Comparison of ENCODE assay signal across 1 cellular context in genomic region chr2:111972955-111973565, GRCh38.
TF ChIP-seq lines count a peak whose summit lies in the region.

No MANE protein-coding gene starts in this region.

TF ChIP-seq in IMR-90, 13 proteins besides CTCF, POLR2A, EP300 and RAD21 (continued from another document):
- TF ChIP-seq SMC3 (IDR thresholded peaks at IDR 0.05; ENCODE audit: low read depth, low read length) (no peak), FOS (IDR thresholded peaks at IDR 0.05; ENCODE audit: low read depth, low read length) (no peak), ELK1 (IDR thresholded peaks at IDR 0.05; ENCODE audit: borderline replicate concordance, low read depth, low read length) (no peak), MAZ (IDR thresholded peaks at IDR 0.05; ENCODE audit: borderline replicate concordance, low read depth, low read length) (no peak), NFE2L2 (IDR thresholded peaks at IDR 0.05; ENCODE audit: low read depth, low read length) (no peak), MXI1 (IDR thresholded peaks at IDR 0.05; ENCODE audit: borderline replicate concordance, low read depth, low read length) (no peak), RFX5 (IDR thresholded peaks at IDR 0.05; ENCODE audit: low read depth, low read length) (no peak), BHLHE40 (IDR thresholded peaks at IDR 0.05; ENCODE audit: low read depth, low read length) (no peak), MAFK (IDR thresholded peaks at IDR 0.05; ENCODE audit: low read depth, low read length) (no peak)
